ENCODE assay signal across 8 cellular contexts in the genomic region with DNA sequence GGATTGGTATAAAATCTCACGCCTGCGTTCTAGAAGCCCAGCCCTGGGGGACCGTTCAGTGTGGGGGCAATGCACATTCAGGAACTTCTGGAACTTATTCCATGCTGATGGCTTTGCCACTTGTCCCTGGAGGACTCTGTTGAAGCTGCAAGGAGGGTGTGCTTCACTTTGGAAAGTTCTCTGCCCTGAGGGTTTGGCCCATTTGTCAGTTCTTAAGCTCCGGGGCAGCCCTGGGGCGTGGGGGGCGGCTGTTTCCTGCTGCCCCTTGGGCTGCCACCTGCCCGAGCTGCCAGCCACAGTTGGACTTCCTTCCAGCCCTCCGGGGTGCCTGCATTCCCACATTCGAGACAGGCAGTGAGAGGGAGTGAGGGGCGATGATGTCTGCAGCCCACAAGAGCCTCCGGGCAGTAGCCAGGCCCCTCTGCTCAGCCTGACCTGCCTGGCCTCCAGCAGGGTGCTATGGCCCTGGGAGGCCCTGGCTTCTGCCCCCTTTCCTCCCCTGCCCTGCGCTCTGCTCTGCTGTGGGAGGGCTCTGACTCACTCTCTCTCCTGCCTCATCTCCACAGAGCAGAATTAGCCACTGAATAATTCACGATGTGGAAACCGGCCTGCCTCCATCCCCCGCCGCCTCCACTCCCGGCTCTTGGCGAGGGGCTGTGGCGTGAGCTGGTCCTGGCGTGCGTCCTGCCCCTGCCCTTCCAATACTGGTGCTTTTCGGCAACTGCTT. TPM values are rescaled to one million over a fixed set of nuclear protein-coding genes. Genes with fewer than 3 reads are reported as not detected.
DNase-seq lines count a peak whose midpoint lies in the region; ATAC-seq and TF ChIP-seq lines count a peak whose summit lies in the region.

No MANE protein-coding gene starts in this region.

- no peaks in the 10 kb centered on the region for H3K36me3 Mint-ChIP-seq in activated CD4-positive, alpha-beta memory T cell treated with anti-CD3 and anti-CD28 coated beads for 36 hours
- H3K36me3 Mint-ChIP-seq in naive B cell, result no peaks in the 10 kb centered on the region

- no peaks in the 10 kb centered on the region for H3K27me3 Mint-ChIP-seq in activated CD4-positive, alpha-beta memory T cell treated with anti-CD3 and anti-CD28 coated beads for 36 hours
- no peaks in the 10 kb centered on the region for H3K27me3 Mint-ChIP-seq in naive B cell

- peaks cover 15% of the 10 kb centered on the region for H3K4me1 Mint-ChIP-seq in activated CD4-positive, alpha-beta memory T cell treated with anti-CD3 and anti-CD28 coated beads for 36 hours (ENCODE audit: low read depth)
- H3K4me1 Mint-ChIP-seq in naive B cell, result peaks cover 36 to 49% (median 47%) of the 10 kb centered on the region in 3 donors

- H3K9me3 Mint-ChIP-seq in activated CD4-positive, alpha-beta memory T cell treated with anti-CD3 and anti-CD28 coated beads for 36 hours, result no peaks in the 10 kb centered on the region
- no peaks in the 10 kb centered on the region for H3K9me3 Mint-ChIP-seq in naive B cell

- intact Hi-C loops in activated CD4-positive, alpha-beta memory T cell treated with anti-CD3 and anti-CD28 coated beads for 36 hours (cut with micrococcal nuclease), result loop anchor here (2.0 to 5.0 kb wide), 4 partner anchors 64 to 231 kb away; partner anchors contain the start of genes BRAT1 and CHST12

- POLR2A ChIA-PET in activated CD4-positive, alpha-beta memory T cell treated with anti-CD3 and anti-CD28 coated beads for 36 hours (lab: Charles Lee), result no interaction called here

- peak overlapping the region; percentile 74 for H3K27ac ChIP-seq in temporal lobe (ENCODE audit: low read depth, low read length)

- H3K4me3 Mint-ChIP-seq in activated CD4-positive, alpha-beta memory T cell treated with anti-CD3 and anti-CD28 coated beads for 36 hours, result peak overlapping the region; percentile 87
- peak overlapping the region; percentile 91 to 99 (median 96) for H3K4me3 Mint-ChIP-seq in naive B cell

- H3K4me3 ChIP-seq in AG09309 (ENCODE audit: control insufficient read depth, low read depth, low read length) (peak overlapping the region; percentile 95), epithelial cell of esophagus (ENCODE audit: low read length) (peak overlapping the region; percentile 82)

- H3K27ac Mint-ChIP-seq in activated CD4-positive, alpha-beta memory T cell treated with anti-CD3 and anti-CD28 coated beads for 36 hours, result no peak overlapping the region
- H3K27ac Mint-ChIP-seq in naive B cell, result peak overlapping the region in 5 of 6 donors; percentile 72 to 94 (median 87)

- DNase-seq in AG09309 (ENCODE audit: low read depth) (peak; percentile 76), HK-2 (ENCODE audit: unreplicated experiment) (peak; percentile 82), epithelial cell of esophagus (ENCODE audit: low read depth) (peak; percentile 83), naive B cell (no peak), NCI-H2196 treated with DMSO at 0.1 percent for 48 hours (lab: John Stamatoyannopoulos, UW; ENCODE audit: unreplicated experiment) (no peak)
- peak; percentile 62 for DNase-seq in activated CD4-positive, alpha-beta memory T cell treated with anti-CD3 and anti-CD28 coated beads for 36 hours

- ATAC-seq in naive B cell (ENCODE audit: low read depth in 2 of 2), result no peak
- no peak for ATAC-seq in HG03175 (IDR thresholded peaks at IDR 0.05; ENCODE audit: unreplicated experiment)

- CTCF ChIA-PET in activated CD4-positive, alpha-beta memory T cell treated with anti-CD3 and anti-CD28 coated beads for 36 hours (lab: Charles Lee), result no interaction called here

- TF ChIP-seq CTCF in AG09309 (IDR thresholded peaks at IDR 0.05; ENCODE audit: control insufficient read depth, insufficient read depth, low read depth, low read length, missing control alignments) (no peak), epithelial cell of esophagus (IDR thresholded peaks at IDR 0.05; ENCODE audit: insufficient read depth, low read depth, low read length, missing control alignments) (no peak)

RNA-seq across cellular contexts. Expression of gene TTYH3, which starts 1.9 kb away (rescaled TPM):
- total RNA-seq in activated CD4-positive, alpha-beta memory T cell treated with anti-CD3 and anti-CD28 coated beads for 36 hours, result 10 to 100 TPM; 13.5 to 14.8 TPM
- polyA plus RNA-seq in naive B cell (ENCODE audit: low read depth in 6 of 6), result 1 to 10 TPM; 1.2 to 4.4 (median 2.5) TPM
- total RNA-seq in temporal lobe, result 68.4 TPM

RNA-seq across cellular contexts. Expression of gene AMZ1, which starts 54.3 kb away (rescaled TPM):
- total RNA-seq in activated CD4-positive, alpha-beta memory T cell treated with anti-CD3 and anti-CD28 coated beads for 36 hours, result under 1 TPM; 0.83 to 0.94 TPM
- polyA plus RNA-seq in naive B cell (ENCODE audit: low read depth in 6 of 6), result 1 to 10 TPM in 5 of 6 donors, not detected in 1; 1.4 to 3.3 (median 2.7) TPM
- total RNA-seq in temporal lobe, result 1.5 TPM

Comparison
In these comparisons a context has a peak if more than half of its experiments do, and no peak if none do; other contexts are left out.
1. DNase-seq: peak in AG09309 (single experiment), HK-2 (single experiment), activated CD4-positive, alpha-beta memory T cell treated with anti-CD3 and anti-CD28 coated beads for 36 hours (single experiment) and epithelial cell of esophagus (single experiment); none in naive B cell (single experiment) and NCI-H2196 treated with DMSO at 0.1 percent for 48 hours (single experiment).